Comparison of ENCODE assay signal across 8 cellular contexts in genomic region chr3:108589081-108589997, GRCh38. TPM values are rescaled to one million over a fixed set of nuclear protein-coding genes. Genes with fewer than 3 reads are reported as not detected.
DNase-seq lines count a peak whose midpoint lies in the region; ATAC-seq and TF ChIP-seq lines count a peak whose summit lies in the region.

TSS of gene CIP2A (minus strand) at chr3:108589438. CDS start at chr3:108589375, 63 bp downstream.
A gene with protein sequence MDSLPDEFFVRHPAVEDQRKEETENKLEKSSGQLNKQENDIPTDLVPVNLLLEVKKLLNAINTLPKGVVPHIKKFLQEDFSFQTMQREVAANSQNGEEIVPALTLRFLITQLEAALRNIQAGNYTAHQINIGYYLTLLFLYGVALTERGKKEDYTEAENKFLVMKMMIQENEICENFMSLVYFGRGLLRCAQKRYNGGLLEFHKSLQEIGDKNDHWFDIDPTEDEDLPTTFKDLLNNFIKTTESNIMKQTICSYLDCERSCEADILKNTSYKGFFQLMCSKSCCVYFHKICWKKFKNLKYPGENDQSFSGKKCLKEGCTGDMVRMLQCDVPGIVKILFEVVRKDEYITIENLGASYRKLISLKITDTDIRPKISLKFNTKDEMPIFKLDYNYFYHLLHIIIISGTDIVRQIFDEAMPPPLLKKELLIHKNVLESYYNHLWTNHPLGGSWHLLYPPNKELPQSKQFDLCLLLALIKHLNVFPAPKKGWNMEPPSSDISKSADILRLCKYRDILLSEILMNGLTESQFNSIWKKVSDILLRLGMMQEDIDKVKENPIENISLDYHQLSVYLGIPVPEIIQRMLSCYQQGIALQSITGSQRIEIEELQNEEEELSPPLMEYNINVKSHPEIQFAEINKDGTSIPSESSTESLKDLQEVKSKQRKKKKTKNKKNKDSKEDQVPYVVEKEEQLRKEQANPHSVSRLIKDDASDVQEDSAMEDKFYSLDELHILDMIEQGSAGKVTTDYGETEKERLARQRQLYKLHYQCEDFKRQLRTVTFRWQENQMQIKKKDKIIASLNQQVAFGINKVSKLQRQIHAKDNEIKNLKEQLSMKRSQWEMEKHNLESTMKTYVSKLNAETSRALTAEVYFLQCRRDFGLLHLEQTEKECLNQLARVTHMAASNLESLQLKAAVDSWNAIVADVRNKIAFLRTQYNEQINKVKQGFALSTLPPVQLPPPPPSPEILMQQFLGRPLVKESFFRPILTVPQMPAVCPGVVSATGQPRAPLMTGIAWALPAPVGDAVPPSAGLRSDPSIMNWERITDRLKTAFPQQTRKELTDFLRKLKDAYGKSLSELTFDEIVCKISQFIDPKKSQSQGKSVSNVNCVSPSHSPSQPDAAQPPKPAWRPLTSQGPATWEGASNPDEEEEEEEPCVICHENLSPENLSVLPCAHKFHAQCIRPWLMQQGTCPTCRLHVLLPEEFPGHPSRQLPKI (plus strand): TSS chr3:108589722. CDS start chr3:108605407, 15,685 bp downstream.

- H3K4me3 ChIP-seq in H7 (ENCODE audit: insufficient read depth, low read depth, low read length) = peak within 1 kb of the TSS; percentile 82
- peak within 1 kb of the TSS; percentile 83 for H3K4me3 ChIP-seq in Loucy (ENCODE audit: low read length, poor library complexity, severe bottlenecking)
- H3K4me3 ChIP-seq in RWPE2 (ENCODE audit: severe bottlenecking) = peak within 1 kb of the TSS; percentile 77

- H3K79me2 ChIP-seq in Loucy (ENCODE audit: insufficient read depth, low read length) = peaks cover 66% of the 10 kb centered on the region

- peak within 1 kb of the TSS; percentile 77 for H3K27ac ChIP-seq in RWPE2 (ENCODE audit: poor library complexity, severe bottlenecking)

- POLR2A ChIA-PET in naive thymus-derived CD8-positive, alpha-beta T cell (lab: Charles Lee) = interaction anchor here (0.6 to 5.7 kb wide), 12 partner anchors 9 to 463 kb away, joined by 3 to 131 read pairs (median 4); partner anchors contain the start of gene IFT57

- H3K36me3 Mint-ChIP-seq in naive thymus-derived CD8-positive, alpha-beta T cell = peaks cover 0 to 4% (median 0%) of the 10 kb centered on the region in 3 donors
- peaks cover 4 to 6% of the 10 kb centered on the region in 2 donors for H3K36me3 Mint-ChIP-seq in stimulated activated naive B cell treated with anti-CD40 and anti-IgM and Interleukin-4, amounts not matched to agents 10 μg/mL and 1 μg/mL and 100 μg/mL, for 72 hours

- TF ChIP-seq CTCF in Loucy (conservative IDR thresholded peaks at IDR 0.05; ENCODE audit: low read length) = no peak
- no peak for TF ChIP-seq CTCF in RWPE2 (IDR thresholded peaks at IDR 0.05; ENCODE audit: poor library complexity, severe bottlenecking)

- H3F3A ChIP-seq in Loucy (ENCODE audit: low read depth) = no peaks in the 10 kb centered on the region

- H3K9ac ChIP-seq in Loucy (ENCODE audit: low read depth, low read length, poor library complexity, severe bottlenecking) = peak within 1 kb of the TSS; percentile 90

- H3K36me3 ChIP-seq in H7 (replicated peaks; ENCODE audit: control insufficient read depth, insufficient read depth, low read length) (no peaks in the 10 kb centered on the region), Loucy (ENCODE audit: insufficient read depth, low read length) (no peaks in the 10 kb centered on the region), RWPE2 (ENCODE audit: low read depth) (peaks cover 14% of the 10 kb centered on the region)

- H3K4me3 Mint-ChIP-seq in naive thymus-derived CD8-positive, alpha-beta T cell = peak within 1 kb of the TSS; percentile 95 to 100 (median 98)
- peak within 1 kb of the TSS; percentile 97 to 99 for H3K4me3 Mint-ChIP-seq in stimulated activated naive B cell treated with anti-CD40 and anti-IgM and Interleukin-4, amounts not matched to agents 10 μg/mL and 1 μg/mL and 100 μg/mL, for 72 hours

- H3K4me2 ChIP-seq in Loucy (ENCODE audit: low read depth, low read length, poor library complexity, severe bottlenecking) = peak within 1 kb of the TSS; percentile 88

- H3K27me3 ChIP-seq in H7 (ENCODE audit: control insufficient read depth, insufficient read depth, low read length) (no peaks in the 10 kb centered on the region), Loucy (ENCODE audit: insufficient read depth, low read length, poor library complexity, severe bottlenecking) (no peaks in the 10 kb centered on the region), RWPE2 (ENCODE audit: insufficient read depth, poor library complexity, severe bottlenecking) (no peaks in the 10 kb centered on the region)

- peak within 1 kb of the TSS; percentile 88 for H2AFZ ChIP-seq in Loucy (ENCODE audit: low read length)

- peak; percentile 78 for ATAC-seq in RWPE2 (ENCODE audit: low read depth)
- peak; percentile 80 to 85 for ATAC-seq in naive thymus-derived CD8-positive, alpha-beta T cell
- peak; percentile 94 to 95 for ATAC-seq in stimulated activated naive B cell treated with anti-CD40 and anti-IgM and Interleukin-4, amounts not matched to agents 10 μg/mL and 1 μg/mL and 100 μg/mL, for 72 hours (replicated peaks)

- peak within 1 kb of the TSS; percentile 98 to 100 (median 99) for H3K27ac Mint-ChIP-seq in naive thymus-derived CD8-positive, alpha-beta T cell
- H3K27ac Mint-ChIP-seq in stimulated activated naive B cell treated with anti-CD40 and anti-IgM and Interleukin-4, amounts not matched to agents 10 μg/mL and 1 μg/mL and 100 μg/mL, for 72 hours = peak within 1 kb of the TSS; percentile 99

- H3K4me1 Mint-ChIP-seq in naive thymus-derived CD8-positive, alpha-beta T cell = peaks cover 17 to 44% (median 32%) of the 10 kb centered on the region in 4 donors
- H3K4me1 Mint-ChIP-seq in stimulated activated naive B cell treated with anti-CD40 and anti-IgM and Interleukin-4, amounts not matched to agents 10 μg/mL and 1 μg/mL and 100 μg/mL, for 72 hours = peaks cover 18 to 34% of the 10 kb centered on the region in 2 donors

- H3K27me3 Mint-ChIP-seq in naive thymus-derived CD8-positive, alpha-beta T cell = no peaks in the 10 kb centered on the region
- no peaks in the 10 kb centered on the region for H3K27me3 Mint-ChIP-seq in stimulated activated naive B cell treated with anti-CD40 and anti-IgM and Interleukin-4, amounts not matched to agents 10 μg/mL and 1 μg/mL and 100 μg/mL, for 72 hours

- no peaks in the 10 kb centered on the region for H3K9me3 Mint-ChIP-seq in naive thymus-derived CD8-positive, alpha-beta T cell
- H3K9me3 Mint-ChIP-seq in stimulated activated naive B cell treated with anti-CD40 and anti-IgM and Interleukin-4, amounts not matched to agents 10 μg/mL and 1 μg/mL and 100 μg/mL, for 72 hours = no peaks in the 10 kb centered on the region

- H3K9me2 ChIP-seq in Loucy (replicated peaks; ENCODE audit: low read depth, low read length) = no peaks in the 10 kb centered on the region

- DNase-seq in ELR (ENCODE audit: low read depth) (peak; percentile 96), H7 (peak; percentile 87), RWPE2 (ENCODE audit: low spot score) (peak; percentile 88), fibroblast of peridontal ligament (ENCODE audit: extremely low read depth) (peak; percentile 93)
- DNase-seq in activated T-helper 9 cell treated with anti-CD3 and anti-CD28 coated beads, Interleukin-2, amount 50 U/mL, for 16 hours (ENCODE audit: low read depth) = peak; percentile 72
- DNase-seq in naive thymus-derived CD8-positive, alpha-beta T cell = peak; percentile 69 to 90 (median 88)
- DNase-seq in stimulated activated naive B cell treated with anti-CD40 and anti-IgM and Interleukin-4, amounts not matched to agents 10 μg/mL and 1 μg/mL and 100 μg/mL, for 72 hours = peak; percentile 96

- H3K4me1 ChIP-seq in Loucy (ENCODE audit: insufficient read depth, low read length, poor library complexity, severe bottlenecking) (peaks cover 47% of the 10 kb centered on the region), RWPE2 (ENCODE audit: insufficient read depth, poor library complexity, severe bottlenecking) (peaks cover 7% of the 10 kb centered on the region)

- H3K9me3 ChIP-seq in Loucy (ENCODE audit: insufficient read depth, low read depth, low read length) (no peaks in the 10 kb centered on the region), RWPE2 (ENCODE audit: severe bottlenecking) (no peaks in the 10 kb centered on the region)

- peaks cover 19% of the 10 kb centered on the region for H4K20me1 ChIP-seq in Loucy (ENCODE audit: insufficient read depth, low read length, poor library complexity, severe bottlenecking)

RNA-seq across cellular contexts. Expression of gene CIP2A, which starts in this region (rescaled TPM):
- 38.0 and 38.8 TPM in 2 replicates for total RNA-seq in H7 (2014; rRNA removed; shearing (Covaris generic))
- 1 to 10 TPM; 4.8 to 7.8 TPM for total RNA-seq in naive thymus-derived CD8-positive, alpha-beta T cell
- polyA plus RNA-seq in naive thymus-derived CD8-positive, alpha-beta T cell = 1 to 10 TPM; 1.7 to 2.9 (median 1.9) TPM

RNA-seq across cellular contexts. Expression of the second gene that starts in this region (rescaled TPM):
- 14.5 and 22.6 TPM in 2 replicates for total RNA-seq in H7 (2014; rRNA removed; shearing (Covaris generic))
- 10 to 100 TPM; 15.6 to 18.5 TPM for total RNA-seq in naive thymus-derived CD8-positive, alpha-beta T cell
- 10 to 100 TPM in 2 of 3 donors, 1 to 10 TPM in 1; 8.9 to 22.5 (median 15.8) TPM for polyA plus RNA-seq in naive thymus-derived CD8-positive, alpha-beta T cell

Comparison
In these comparisons a context has a peak if more than half of its experiments do, and no peak if none do; other contexts are left out.
1. Peak in every context shown above with its lines: DNase-seq, ATAC-seq, H3K4me3 ChIP-seq and H3K27ac ChIP-seq.